In the genomic region with DNA sequence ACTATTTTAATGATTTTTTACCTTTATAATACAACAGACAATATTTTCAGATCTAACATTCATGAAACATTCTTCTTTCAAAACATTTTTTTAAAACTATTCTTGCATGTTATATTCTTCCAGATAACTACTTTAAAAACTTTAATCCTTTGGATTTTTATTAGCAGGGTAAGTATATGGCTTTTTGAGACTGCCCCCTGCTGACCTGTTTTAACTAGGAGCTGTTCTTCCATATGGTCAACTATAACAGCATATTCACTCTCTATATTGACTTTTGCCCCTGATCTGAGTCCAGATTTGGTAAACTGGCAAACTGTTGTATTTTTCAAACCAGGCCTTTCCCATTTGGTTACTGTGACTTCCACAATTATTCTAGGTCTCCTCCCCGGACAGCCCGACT, we compare ENCODE assay signal across 14 cellular contexts. TPM values are rescaled to one million over a fixed set of nuclear protein-coding genes. Genes with fewer than 3 reads are reported as not detected.
DNase-seq lines count a peak whose midpoint lies in the region; ATAC-seq and TF ChIP-seq lines count a peak whose summit lies in the region.
"Had no signal": no experiment of that assay in that cellular context is flagged by ENCODE, and none has a peak within 500 bp of the region (broad histone marks: within the 10 kb centered on the region; RNA-seq: fewer than 3 reads in every experiment).

No MANE protein-coding gene starts in this region.

- no peak overlapping the region for H3K27ac ChIP-seq in OCI-LY3 (ENCODE audit: low read length)
- H3K27ac ChIP-seq in ascending aorta = no peak overlapping the region
- H3K27ac ChIP-seq: lower lobe of right lung, pancreas had no signal

- ATAC-seq in GM18511 (IDR thresholded peaks at IDR 0.05; ENCODE audit: unreplicated experiment) = no peak
- ATAC-seq: activated CD4-positive, CD25-positive, alpha-beta regulatory T cell treated with anti-CD3 and anti-CD28 coated beads, Interleukin-2, amount 50 U/mL, for 24 hours; lower lobe of right lung; pancreas had no signal

- DNase-seq in SIG-M5 treated with dmso at 0.1 percent for 504 hours (lab: John Stamatoyannopoulos, UW; ENCODE audit: unreplicated experiment) (peak; percentile 4), SIG-M5 (lab: John Stamatoyannopoulos, UW) (no peak), epithelial cell of esophagus (ENCODE audit: low read depth) (peak; percentile 51), retinal pigment epithelial cell (ENCODE audit: low read depth) (no peak), putamen (ENCODE audit: low spot score) (no peak), ascending aorta (ENCODE audit: low spot score in 2 of 2) (no peak)
- DNase-seq: activated T-cell treated with anti-CD3 and anti-CD28 coated beads for 4 hours, lower lobe of right lung, NCI-H2081 treated with DMSO at 0.1 percent for 48 hours, pancreas, SW 1271 had no signal

- H3K36me3 ChIP-seq in OCI-LY3 (replicated peaks; ENCODE audit: low read depth, low read length) = peaks cover 3% of the 10 kb centered on the region
- H3K36me3 ChIP-seq in ascending aorta = peaks cover 22 to 45% of the 10 kb centered on the region in 2 donors

- H3K27me3 ChIP-seq in OCI-LY3 (ENCODE audit: low read depth, low read length) (no peaks in the 10 kb centered on the region), ascending aorta (no peaks in the 10 kb centered on the region)
- H3K27me3 ChIP-seq: pancreas had no signal

- no peaks in the 10 kb centered on the region for H4K20me1 ChIP-seq in OCI-LY3 (ENCODE audit: insufficient read depth, low read length)

- H3K9me3 ChIP-seq in OCI-LY3 (ENCODE audit: insufficient read depth, low read length) (no peaks in the 10 kb centered on the region), ascending aorta (no peaks in the 10 kb centered on the region)
- H3K9me3 ChIP-seq: lower lobe of right lung, pancreas had no signal

- intact Hi-C loops in ascending aorta (cut with DNase I) = no loop called here

- H2AFZ ChIP-seq in OCI-LY3 (ENCODE audit: low read depth, low read length) = no peak overlapping the region

- H3K4me3 ChIP-seq in OCI-LY3 (ENCODE audit: low read length) (no peak overlapping the region), epithelial cell of esophagus (ENCODE audit: low read length) (no peak overlapping the region), retinal pigment epithelial cell (ENCODE audit: low read length) (no peak overlapping the region), ascending aorta (no peak overlapping the region)
- H3K4me3 ChIP-seq: lower lobe of right lung, pancreas had no signal

- H3K4me2 ChIP-seq in OCI-LY3 (ENCODE audit: low read length) = no peak overlapping the region

- H3K9ac ChIP-seq in OCI-LY3 (ENCODE audit: low read length) = no peak overlapping the region

- no peaks in the 10 kb centered on the region for H3K4me1 ChIP-seq in OCI-LY3 (ENCODE audit: low read length)
- H3K4me1 ChIP-seq in ascending aorta = no peaks in the 10 kb centered on the region
- H3K4me1 ChIP-seq: lower lobe of right lung, pancreas had no signal

- no peaks in the 10 kb centered on the region for H3K79me2 ChIP-seq in OCI-LY3 (ENCODE audit: low read length)

- TF ChIP-seq CTCF in OCI-LY3 (IDR thresholded peaks at IDR 0.05; ENCODE audit: low read depth, low read length) = peak; percentile 24; the same call in 1 of the 2 replicates
- TF ChIP-seq CTCF in epithelial cell of esophagus (IDR thresholded peaks at IDR 0.05; ENCODE audit: insufficient read depth, low read depth, low read length, missing control alignments) = peak; percentile 49
- peak; percentile 50 for TF ChIP-seq CTCF in retinal pigment epithelial cell (conservative IDR thresholded peaks at IDR 0.05; ENCODE audit: low read depth, low read length)
- no peak for TF ChIP-seq CTCF in ascending aorta (IDR thresholded peaks at IDR 0.05)

RNA-seq across cellular contexts. Expression of gene ZNF18, which starts 16.5 kb away (rescaled TPM):
- 11.6 TPM for total RNA-seq in ascending aorta

RNA-seq across cellular contexts. Expression of gene MAP2K4, which starts 39.9 kb away (rescaled TPM):
- total RNA-seq in ascending aorta = 54.5 TPM

Comparison
In these comparisons a context has a peak if more than half of its experiments do, and no peak if none do; other contexts are left out.
1. DNase-seq: peak in SIG-M5 treated with dmso at 0.1 percent for 504 hours (single experiment) and epithelial cell of esophagus (single experiment); none in SIG-M5 (single experiment), retinal pigment epithelial cell (single experiment), putamen (single experiment) and ascending aorta (0 of 2).
2. CTCF ChIP-seq: peak in OCI-LY3 (single experiment), epithelial cell of esophagus (single experiment) and retinal pigment epithelial cell (single experiment); none in ascending aorta (0 of 3).